15 cellular contexts compared by ENCODE assay signal in genomic region chr9:109715340-109715739, GRCh38.
A peak's percentile ranks its signal among the peaks of the same experiment; 100 is the strongest.
DNase-seq lines count a peak whose midpoint lies in the region; ATAC-seq and TF ChIP-seq lines count a peak whose summit lies in the region.
"Had no signal": no experiment of that assay in that cellular context is flagged by ENCODE, and none has a peak within 500 bp of the region (broad histone marks: within the 10 kb centered on the region; RNA-seq: fewer than 3 reads in every experiment).

No MANE protein-coding gene starts in this region.

- TF ChIP-seq RAD21 in SK-N-SH (IDR thresholded peaks at IDR 0.05; ENCODE audit: low read length), result no peak

- no peak overlapping the region for H3K4me3 ChIP-seq in SK-N-SH (ENCODE audit: low read depth in 2 of 2, low read length in 1 of 2)
- H3K4me3 ChIP-seq in neural progenitor cell, result no peak overlapping the region
- H3K4me3 ChIP-seq: GM12878 had no signal

- CTCF ChIA-PET in SK-N-SH (lab: Yijun Ruan, JAX), result no interaction called here

- H3K4me1 ChIP-seq in SK-N-SH (ENCODE audit: control insufficient read depth in 1 of 2, insufficient read depth in 2 of 2, low read depth in 1 of 2, low read length in 1 of 2), result no peaks in the 10 kb centered on the region
- no peaks in the 10 kb centered on the region for H3K4me1 ChIP-seq in neural progenitor cell
- H3K4me1 ChIP-seq: Caco-2 had no signal

- no peaks in the 10 kb centered on the region for H3K27me3 Mint-ChIP-seq in neural progenitor cell (ENCODE audit: insufficient read depth, low read depth)

- H3K36me3 Mint-ChIP-seq in neural progenitor cell, result no peaks in the 10 kb centered on the region
- H3K36me3 Mint-ChIP-seq: CD8-positive, alpha-beta memory T cell had no signal

- peaks cover 10% of the 10 kb centered on the region for H3K4me1 Mint-ChIP-seq in neural progenitor cell
- H3K4me1 Mint-ChIP-seq: CD8-positive, alpha-beta memory T cell had no signal

- H3K9me3 ChIP-seq in SK-N-SH, result no peaks in the 10 kb centered on the region
- H3K9me3 ChIP-seq in neural progenitor cell (ENCODE audit: low read depth), result no peaks in the 10 kb centered on the region
- H3K9me3 ChIP-seq: Caco-2 had no signal

- H2AFZ ChIP-seq in SK-N-SH (ENCODE audit: low read depth) (no peak overlapping the region), neural progenitor cell (replicated peaks) (peak overlapping the region; percentile 27)

- H4K20me1 ChIP-seq in SK-N-SH (ENCODE audit: insufficient read depth), result no peaks in the 10 kb centered on the region
- no peaks in the 10 kb centered on the region for H4K20me1 ChIP-seq in neural progenitor cell (ENCODE audit: low read depth)

- peak; percentile 75 for ATAC-seq in SK-N-SH treated with all-trans-retinoic acid at 6 μM for 48 hours
- ATAC-seq: GM12878 had no signal

- H3K79me2 ChIP-seq in SK-N-SH (ENCODE audit: insufficient read depth) (no peaks in the 10 kb centered on the region), neural progenitor cell (ENCODE audit: low read depth) (no peaks in the 10 kb centered on the region)

- no peaks in the 10 kb centered on the region for H3K9me2 ChIP-seq in SK-N-SH

- H3K4me2 ChIP-seq in SK-N-SH, result no peak overlapping the region
- no peak overlapping the region for H3K4me2 ChIP-seq in neural progenitor cell

- H3F3A ChIP-seq in SK-N-SH (replicated peaks; ENCODE audit: insufficient read depth), result no peaks in the 10 kb centered on the region
- H3F3A ChIP-seq in neural progenitor cell (ENCODE audit: low read depth), result no peaks in the 10 kb centered on the region

- H3K27me3 ChIP-seq in SK-N-SH (ENCODE audit: insufficient read depth), result no peaks in the 10 kb centered on the region; the same call in 1 of the 2 replicates
- no peaks in the 10 kb centered on the region for H3K27me3 ChIP-seq in neural progenitor cell

- POLR2A ChIA-PET in SK-N-SH (lab: Yijun Ruan, JAX), result no interaction called here

- 20% methylated on average over 6 of the region's 6 CpGs for WGBS in SK-N-SH (ENCODE audit: low lambda C conversion rate)

- H3K9ac ChIP-seq in SK-N-SH (no peak overlapping the region), neural progenitor cell (no peak overlapping the region)

- no peak for DNase-seq in SK-N-SH
- DNase-seq in EH (ENCODE audit: low read depth), result peak; percentile 27
- peak; percentile 9 for DNase-seq in amniotic epithelial cell (ENCODE audit: low read depth)
- no peak for DNase-seq in neural progenitor cell (ENCODE audit: low spot score)
- no peak for DNase-seq in NCI-H128 (lab: John Stamatoyannopoulos, UW; ENCODE audit: unreplicated experiment)
- DNase-seq in NCI-H1694 (lab: John Stamatoyannopoulos, UW), result no peak
- DNase-seq: Caco-2; CD8-positive, alpha-beta memory T cell; DND-41; GOT3; H9; IMR-90 had no signal

- no peak for TF ChIP-seq EP300 in SK-N-SH (IDR thresholded peaks at IDR 0.05; ENCODE audit: borderline replicate concordance in 1 of 2, low read depth in 1 of 2, low read length in 1 of 2)

- H3K27ac ChIP-seq in SK-N-SH (ENCODE audit: low read depth in 2 of 2, low read length in 1 of 2), result no peak overlapping the region
- H3K27ac ChIP-seq in neural progenitor cell, result no peak overlapping the region
- H3K27ac ChIP-seq: 22Rv1 had no signal

- TF ChIP-seq CTCF in SK-N-SH (IDR thresholded peaks at IDR 0.05) (no peak), neural progenitor cell (IDR thresholded peaks at IDR 0.05) (no peak)

- no peak overlapping the region for H3K4me3 Mint-ChIP-seq in neural progenitor cell
- H3K4me3 Mint-ChIP-seq: CD8-positive, alpha-beta memory T cell; H9 had no signal

- H3K36me3 ChIP-seq in SK-N-SH (replicated peaks in 1 of 2; ENCODE audit: control insufficient read depth in 1 of 2, insufficient read depth in 2 of 2, low read length in 1 of 2), result no peaks in the 10 kb centered on the region
- no peaks in the 10 kb centered on the region for H3K36me3 ChIP-seq in neural progenitor cell

- no peak overlapping the region for H3K27ac Mint-ChIP-seq in neural progenitor cell
- H3K27ac Mint-ChIP-seq: CD8-positive, alpha-beta memory T cell; H9 had no signal

- H3K9me3 Mint-ChIP-seq in neural progenitor cell, result no peaks in the 10 kb centered on the region
- H3K9me3 Mint-ChIP-seq: CD8-positive, alpha-beta memory T cell; H9 had no signal

TF ChIP-seq in SK-N-SH treated with all-trans-retinoic acid at 6 μM for 48 hours, 23 proteins besides CTCF, POLR2A, EP300 and RAD21 (continues in another document):
- TF ChIP-seq SNAI2 (CRISPR knock-in tag; IDR thresholded peaks at IDR 0.05) (no peak), TSHZ2 (CRISPR knock-in tag; IDR thresholded peaks at IDR 0.05) (no peak), ISL1 (CRISPR knock-in tag; IDR thresholded peaks at IDR 0.05) (no peak)

TF ChIP-seq in SK-N-SH, 30 proteins besides CTCF, POLR2A, EP300 and RAD21:
- TF ChIP-seq YY1 (IDR thresholded peaks at IDR 0.05; ENCODE audit: low read depth) (no peak), GATA2 (CRISPR knock-in tag; IDR thresholded peaks at IDR 0.05) (no peak), CHD2 (IDR thresholded peaks at IDR 0.05; ENCODE audit: low read length, partially characterized antibody) (no peak), USF1 (IDR thresholded peaks at IDR 0.05; ENCODE audit: borderline replicate concordance, low read depth) (no peak), IRF3 (IDR thresholded peaks at IDR 0.05; ENCODE audit: low read depth, low read length) (no peak), SMC3 (IDR thresholded peaks at IDR 0.05; ENCODE audit: low read depth, low read length) (no peak), PBX3 (IDR thresholded peaks at IDR 0.05) (no peak), NRF1 (IDR thresholded peaks at IDR 0.05; ENCODE audit: low read depth, low read length) (no peak), MEF2A (IDR thresholded peaks at IDR 0.05; ENCODE audit: borderline replicate concordance, low read depth) (no peak), FOXM1 (IDR thresholded peaks at IDR 0.05; ENCODE audit: low read depth) (no peak), MXI1 (IDR thresholded peaks at IDR 0.05; ENCODE audit: low read depth, low read length) (no peak), REST (IDR thresholded peaks at IDR 0.05; ENCODE audit: low read depth, low read length) (no peak), ELF1 (IDR thresholded peaks at IDR 0.05) (no peak), POLR2AphosphoS5 (IDR thresholded peaks at IDR 0.05; ENCODE audit: low read depth, low read length) (no peak), MAX (IDR thresholded peaks at IDR 0.05; ENCODE audit: low read depth) (no peak), JUND (IDR thresholded peaks at IDR 0.05) (no peak), FOSL2 (IDR thresholded peaks at IDR 0.05; ENCODE audit: borderline replicate concordance, low read depth) (no peak)

Comparison
In these comparisons a context has a peak if more than half of its experiments do, and no peak if none do; other contexts are left out.
1. DNase-seq: peak in EH (single experiment) and amniotic epithelial cell (single experiment); none in SK-N-SH (single experiment), neural progenitor cell (single experiment), NCI-H128 (single experiment) and NCI-H1694 (single experiment).